1 cellular context compared by ENCODE assay signal in genomic region chr16:11916524-11917285, GRCh38.
TF ChIP-seq lines count a peak whose summit lies in the region.

No MANE protein-coding gene starts in this region.

TF ChIP-seq in IMR-90, 13 proteins besides CTCF, POLR2A, EP300 and RAD21:
- TF ChIP-seq USF2 (IDR thresholded peaks at IDR 0.05; ENCODE audit: low read depth, low read length) (no peak), CEBPB (IDR thresholded peaks at IDR 0.05; ENCODE audit: low read depth, low read length) (no peak), FOS (IDR thresholded peaks at IDR 0.05; ENCODE audit: low read depth, low read length) (peak; percentile 11; the same call in 1 of the 2 replicates), MXI1 (IDR thresholded peaks at IDR 0.05; ENCODE audit: borderline replicate concordance, low read depth, low read length) (no peak), BHLHE40 (IDR thresholded peaks at IDR 0.05; ENCODE audit: low read depth, low read length) (no peak), CHD1 (IDR thresholded peaks at IDR 0.05; ENCODE audit: low read depth, low read length) (no peak), MAZ (IDR thresholded peaks at IDR 0.05; ENCODE audit: borderline replicate concordance, low read depth, low read length) (no peak)
TF ChIP-seq in IMR-90: peak in this region for 1.
